Comparison of ENCODE assay signal across 16 cellular contexts in the genomic region with DNA sequence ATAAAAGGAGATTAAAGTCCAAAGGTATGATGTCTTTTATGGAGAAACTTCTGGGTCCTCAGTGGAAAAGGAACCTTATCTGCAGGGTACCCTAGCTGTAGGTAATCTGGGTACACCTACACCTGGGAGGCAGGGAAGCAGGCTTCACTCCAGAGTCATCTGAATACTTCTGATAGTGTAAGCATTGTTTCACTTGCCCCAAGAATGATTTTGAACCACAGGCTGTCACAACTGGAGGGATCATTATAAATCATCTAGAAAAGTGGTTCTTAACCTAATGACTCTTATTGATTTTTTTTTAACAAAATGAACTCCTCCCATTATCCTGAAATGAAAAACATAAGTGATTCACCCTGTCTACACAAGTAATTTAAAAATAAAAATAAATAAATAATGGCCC. TPM values are rescaled to one million over a fixed set of nuclear protein-coding genes. Genes with fewer than 3 reads are reported as not detected.
DNase-seq lines count a peak whose midpoint lies in the region; ATAC-seq, FAIRE-seq and TF ChIP-seq lines count a peak whose summit lies in the region.
"Had no signal": no experiment of that assay in that cellular context is flagged by ENCODE, and none has a peak within 500 bp of the region (broad histone marks: within the 10 kb centered on the region; RNA-seq: fewer than 3 reads in every experiment).

No MANE protein-coding gene starts in this region.

- H4K20me1 ChIP-seq in PC-9 (ENCODE audit: insufficient read depth) (no peaks in the 10 kb centered on the region), K562 (replicated peaks; ENCODE audit: control insufficient read depth, insufficient read depth, low read length) (no peaks in the 10 kb centered on the region)

- no peak overlapping the region for H3K4me3 ChIP-seq in PC-9
- no peak overlapping the region for H3K4me3 ChIP-seq in K562
- H3K4me3 ChIP-seq: A549, HAP-1 had no signal

- H3K27me3 ChIP-seq in PC-9 (ENCODE audit: insufficient read depth, low read depth) (no peaks in the 10 kb centered on the region), K562 (ENCODE audit: control insufficient read depth in 2 of 2, insufficient read depth in 2 of 2, low read length in 2 of 2) (no peaks in the 10 kb centered on the region)
- H3K27me3 ChIP-seq: BE2C had no signal

- H2AFZ ChIP-seq in PC-9 (no peak overlapping the region), K562 (ENCODE audit: low read depth, low read length) (no peak overlapping the region)

- POLR2A ChIA-PET in PC-9 (lab: Charles Lee; ENCODE audit: unreplicated experiment): interaction anchor here (0.7 kb wide), 1 partner anchor 44 kb away, joined by 7 read pairs; no protein-coding TSS in a partner anchor
- POLR2A ChIA-PET in K562 (lab: Yijun Ruan, JAX): no interaction called here

- H3K36me3 ChIP-seq in PC-9 (ENCODE audit: low read depth) (no peaks in the 10 kb centered on the region), K562 (ENCODE audit: control insufficient read depth, insufficient read depth, low read length) (no peaks in the 10 kb centered on the region)
- H3K36me3 ChIP-seq: BE2C, HAP-1 had no signal

- ATAC-seq in K562 (no peak), GM18505 (IDR thresholded peaks at IDR 0.05; ENCODE audit: unreplicated experiment) (no peak), HG02623 (IDR thresholded peaks at IDR 0.05; ENCODE audit: unreplicated experiment) (no peak)
- ATAC-seq: A549 had no signal

- H3K9me3 ChIP-seq in PC-9 (ENCODE audit: insufficient read depth, low read depth) (no peaks in the 10 kb centered on the region), K562 (replicated peaks; ENCODE audit: control insufficient read depth, insufficient read depth, low read depth, low read length) (no peaks in the 10 kb centered on the region)
- H3K9me3 ChIP-seq: A549, BE2C, HAP-1 had no signal

- in situ Hi-C loops in K562 (cut with MboI): no loop called here

- no peak for TF ChIP-seq CTCF in PC-9 (conservative IDR thresholded peaks at IDR 0.05)
- TF ChIP-seq CTCF in K562 (IDR thresholded peaks at IDR 0.05 in 2 of 3, conservative IDR thresholded peaks at IDR 0.05 in 1 of 3; ENCODE audit: insufficient read depth in 2 of 3, low read depth in 1 of 3, low read length in 3 of 3): no peak

- peaks cover 9% of the 10 kb centered on the region for H3F3A ChIP-seq in PC-9 (ENCODE audit: insufficient read depth, low read depth)

- H3K9ac ChIP-seq in K562 (ENCODE audit: insufficient read depth in 1 of 2, low read depth in 2 of 2, low read length in 2 of 2): no peak overlapping the region

- H3K27ac ChIP-seq in PC-9 (peak overlapping the region; percentile 62), K562 (ENCODE audit: extremely low read depth, low read depth, low read length) (no peak overlapping the region)
- H3K27ac ChIP-seq: A549, C4-2B had no signal

- no peaks in the 10 kb centered on the region for H3K9me2 ChIP-seq in PC-9 (ENCODE audit: insufficient read depth)

- no peak for TF ChIP-seq RAD21 in K562 (CRISPR knock-in tag; conservative IDR thresholded peaks at IDR 0.05 in 1 of 2, IDR thresholded peaks at IDR 0.05 in 1 of 2)

- H3K4me2 ChIP-seq in PC-9: peak overlapping the region; percentile 1; the same call in 1 of the 2 replicates
- H3K4me2 ChIP-seq in K562 (ENCODE audit: insufficient read depth, low read length): no peak overlapping the region
- H3K4me2 ChIP-seq: A549 had no signal

- peak; percentile 3 for DNase-seq in stimulated activated CD4-positive, alpha-beta T cell treated with anti-CD3 and anti-CD28 coated beads, Interleukin-1b, Interleukin-23, amount 100 ng/mL, for 48 hours
- no peak for DNase-seq in stimulated activated CD4-positive, alpha-beta T cell treated with anti-CD3 and anti-CD28 coated beads, Interleukin-15, amount 100 ng/mL, for 24 hours
- DNase-seq in PC-9: peak; percentile 48 to 92
- no peak for DNase-seq in K562 (ENCODE audit: extremely low read depth in 1 of 4, low spot score in 3 of 4)
- DNase-seq: BE2C; CD4-positive, alpha-beta memory T cell; DMS79; GOT3; HFFc6 had no signal

- intact Hi-C loops in PC-9 (cut with micrococcal nuclease; ENCODE audit: unreplicated experiment) (loop anchor here (2.0 kb wide), 1 partner anchor 22 kb away; no protein-coding TSS in a partner anchor), K562 (cut with micrococcal nuclease) (no loop called here)

- no peaks in the 10 kb centered on the region for H3K79me2 ChIP-seq in PC-9 (ENCODE audit: low read depth)
- H3K79me2 ChIP-seq in K562 (ENCODE audit: control insufficient read depth, insufficient read depth, low read length): no peaks in the 10 kb centered on the region

- TF ChIP-seq EP300 in K562 (IDR thresholded peaks at IDR 0.05; ENCODE audit: low read length): no peak

- FAIRE-seq in K562 (lab: Jason Lieb, UNC): no peak
- FAIRE-seq: A549, GM12891, GM19239 had no signal

- H3K9me1 ChIP-seq in K562 (ENCODE audit: control insufficient read depth, insufficient read depth, low read length): no peaks in the 10 kb centered on the region

- BruUV-seq in PC-9 (replicated peaks; lab: Mats Ljungman, UMichigan): no TSS peak
- no TSS peak for BruUV-seq in K562 (replicated peaks; lab: Mats Ljungman, UMichigan)

- CTCF ChIA-PET in PC-9 (lab: Charles Lee) (interaction anchor here (0.6 kb wide), 1 partner anchor 44 kb away, joined by 3 read pairs; no protein-coding TSS in a partner anchor), K562 (lab: Yijun Ruan, JAX; ENCODE audit: low intra/inter-chr PET ratio) (no interaction called here)

- TF ChIP-seq POLR2A in K562 (conservative IDR thresholded peaks at IDR 0.05): no peak
- no peak for TF ChIP-seq POLR2A in GM18505 (IDR thresholded peaks at IDR 0.05; ENCODE audit: borderline replicate concordance, extremely low read depth, insufficient read depth, insufficient read length)

- peaks cover 35% of the 10 kb centered on the region for H3K4me1 ChIP-seq in PC-9 (replicated peaks; ENCODE audit: insufficient read depth)
- H3K4me1 ChIP-seq in K562 (replicated peaks in 1 of 2; ENCODE audit: control insufficient read depth in 2 of 2, insufficient read depth in 2 of 2, low read length in 2 of 2): peaks cover 0 to 10% of the 10 kb centered on the region in 2 experiments; a peak in 2 of 5 replicates
- H3K4me1 ChIP-seq: A549, BE2C, HAP-1 had no signal

TF ChIP-seq in K562, 482 proteins besides CTCF, POLR2A, EP300 and RAD21:
- no peak for TF ChIP-seq SAFB (IDR thresholded peaks at IDR 0.05; ENCODE audit: borderline replicate concordance, low read depth, low read length)
- TF ChIP-seq MEIS2 (IDR thresholded peaks at IDR 0.05; ENCODE audit: partially characterized antibody): peak; percentile 12
- TF ChIP-seq SREBF1 (IDR thresholded peaks at IDR 0.05; ENCODE audit: borderline replicate concordance, low read depth, low read length): no peak
- TF ChIP-seq ARID2 (IDR thresholded peaks at IDR 0.05): no peak

RNA-seq across cellular contexts. Expression of gene STK26, which starts 44.0 kb away (rescaled TPM):
- total RNA-seq in PC-9 (2021) (41.1 and 48.4 TPM in 2 replicates), K562 (2014; rRNA removed) (40.8 and 43.4 TPM in 2 replicates), K562 (2014; rRNA removed; fragmentation: Illumina TruSeq; extraction: Trizol) (72.9 and 82.8 TPM in 2 replicates), K562 (2015; rRNA removed; fragmentation: Illumina TruSeq; extraction: Trizol) (66.8 and 72.3 TPM in 2 replicates), K562 (2021) (50.1 and 50.7 TPM in 2 replicates)
- 7.1 and 28.5 TPM in 2 replicates for total RNA-seq in K562 (2011; cell fraction: chromatin; rRNA removed; ENCODE audit: low replicate concordance)
- 4.2 and 6.4 TPM in 2 replicates for total RNA-seq in K562 (2011; cell fraction: nucleolus; rRNA removed)
- total RNA-seq in K562 (2011; cell fraction: nucleoplasm; rRNA removed): 8.8 and 15.3 TPM in 2 replicates
- polyA plus RNA-seq in K562 (2011; rRNA removed) (29.4 and 50.9 TPM in 2 replicates), K562 (2014; fragmentation: Illumina TruSeq; extraction: Trizol) (53.0 and 64.7 TPM in 2 replicates), K562 (2014; fragmentation: Nextera tagmentation; extraction: Ambion mirVana) (10 to 100 TPM; 28.1 to 29.3 TPM), K562 (2014; rRNA removed) (38.6 and 39.5 TPM in 2 replicates)
- polyA plus RNA-seq in K562 (2011; cell fraction: cytosol; rRNA removed): 6.9 and 10.6 TPM in 2 replicates
- 17.8 and 22.4 TPM in 2 replicates for polyA plus RNA-seq in K562 (2011; cell fraction: nucleus; rRNA removed)
- polyA plus RNA-seq in K562 (2012): 31.4 and 44.2 TPM in 2 replicates
- polyA minus RNA-seq in K562 (2011; rRNA and poly(A)+ RNA removed): 33.6 and 42.1 TPM in 2 replicates
- polyA minus RNA-seq in K562 (2011; cell fraction: cytosol; rRNA and poly(A)+ RNA removed): 18.1 and 24.6 TPM in 2 replicates
- polyA minus RNA-seq in K562 (2011; cell fraction: nucleus; rRNA and poly(A)+ RNA removed): 11.6 and 13.8 TPM in 2 replicates

Comparison
In these comparisons a context has a peak if more than half of its experiments do, and no peak if none do; other contexts are left out.
1. DNase-seq: peak in stimulated activated CD4-positive, alpha-beta T cell treated with anti-CD3 and anti-CD28 coated beads, Interleukin-1b, Interleukin-23, amount 100 ng/mL, for 48 hours (single experiment) and PC-9 (2 of 2); none in stimulated activated CD4-positive, alpha-beta T cell treated with anti-CD3 and anti-CD28 coated beads, Interleukin-15, amount 100 ng/mL, for 24 hours (single experiment) and K562 (0 of 4).